In genomic region chr17:65799454-65799853, GRCh38 we compare ENCODE assay signal across 13 cellular contexts.
"Had no signal": no experiment of that assay in that cellular context is flagged by ENCODE, and none has a peak within 500 bp of the region (broad histone marks: within the 10 kb centered on the region; RNA-seq: fewer than 3 reads in every experiment).

No MANE protein-coding gene starts in this region.

- H3K4me1 ChIP-seq: sigmoid colon, testis had no signal

- H3K4me3 ChIP-seq: dorsolateral prefrontal cortex, sigmoid colon, testis had no signal

- H3K27me3 ChIP-seq: dorsolateral prefrontal cortex, sigmoid colon, testis had no signal

- H3K36me3 ChIP-seq: sigmoid colon had no signal

- H3K9me3 ChIP-seq: testis had no signal

- H3K27ac ChIP-seq: dorsolateral prefrontal cortex, sigmoid colon, testis had no signal

- ATAC-seq: esophagus mucosa, T-helper 17 cell had no signal

- H3K4me1 Mint-ChIP-seq: T-helper 17 cell had no signal

- H3K4me3 Mint-ChIP-seq: T-helper 17 cell had no signal

- FAIRE-seq: astrocyte, endometrium, TTC549 had no signal

- DNase-seq: activated CD4-positive, CD25-positive, alpha-beta regulatory T cell; dorsolateral prefrontal cortex; hypothalamus; kidney glomerular epithelial cell; SHP77 treated with DMSO at 0.1 percent for 48 hours; sigmoid colon; stimulated activated naive CD4-positive, alpha-beta T cell; T-helper 17 cell; testis had no signal

- H3K27ac Mint-ChIP-seq: T-helper 17 cell had no signal
